8 cellular contexts compared by ENCODE assay signal in the genomic region with DNA sequence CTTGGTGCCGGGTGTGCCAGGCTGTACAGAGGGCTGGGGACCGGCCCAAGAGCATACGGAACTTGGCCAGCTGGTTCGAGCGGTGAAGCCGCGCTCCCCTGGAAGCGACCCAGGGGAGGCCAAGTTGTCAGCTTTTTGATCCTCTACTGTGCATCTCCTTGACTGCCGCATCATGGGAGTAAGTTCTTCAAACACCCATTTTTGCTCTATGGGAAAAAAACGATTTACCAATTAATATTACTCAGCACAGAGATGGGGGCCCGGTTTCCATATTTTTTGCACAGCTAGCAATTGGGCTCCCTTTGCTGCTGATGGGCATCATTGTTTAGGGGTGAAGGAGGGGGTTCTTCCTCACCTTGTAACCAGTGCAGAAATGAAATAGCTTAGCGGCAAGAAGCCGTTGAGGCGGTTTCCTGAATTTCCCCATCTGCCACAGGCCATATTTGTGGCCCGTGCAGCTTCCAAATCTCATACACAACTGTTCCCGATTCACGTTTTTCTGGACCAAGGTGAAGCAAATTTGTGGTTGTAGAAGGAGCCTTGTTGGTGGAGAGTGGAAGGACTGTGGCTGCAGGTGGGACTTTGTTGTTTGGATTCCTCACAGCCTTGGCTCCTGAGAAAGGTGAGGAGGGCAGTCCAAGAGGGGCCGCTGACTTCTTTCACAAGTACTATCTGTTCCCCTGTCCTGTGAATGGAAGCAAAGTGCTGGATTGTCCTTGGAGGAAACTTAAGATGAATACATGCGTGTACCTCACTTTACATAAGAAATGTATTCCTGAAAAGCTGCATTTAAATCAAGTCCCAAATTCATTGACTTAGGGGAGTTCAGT. TPM values are rescaled to one million over a fixed set of nuclear protein-coding genes. Genes with fewer than 3 reads are reported as not detected.
DNase-seq lines count a peak whose midpoint lies in the region; ATAC-seq and TF ChIP-seq lines count a peak whose summit lies in the region.
"Had no signal": no experiment of that assay in that cellular context is flagged by ENCODE, and none has a peak within 500 bp of the region (broad histone marks: within the 10 kb centered on the region; RNA-seq: fewer than 3 reads in every experiment).

No MANE protein-coding gene starts in this region.

- H3K36me3 ChIP-seq in heart left ventricle (peaks cover 0 to 5% (median 0%) of the 10 kb centered on the region in 9 donors), left ventricle myocardium inferior (no peaks in the 10 kb centered on the region), uterus (no peaks in the 10 kb centered on the region)

- H3K4me3 ChIP-seq in heart left ventricle (peak overlapping the region in 10 of 12 donors; percentile 41 to 92 (median 77)), left ventricle myocardium inferior (peak overlapping the region; percentile 73), uterus (peak overlapping the region; percentile 57 to 69)

- DNase-seq in heart left ventricle (peak in 1 of 5 donors; percentile 26), Right ventricle myocardium superior (no peak), left ventricle myocardium inferior (peak; percentile 19), uterus (no peak), EL (no peak)
- DNase-seq: NCI-H526 treated with DMSO at 0.1 percent for 48 hours had no signal

- H3K4me1 ChIP-seq in heart left ventricle (peaks cover 0 to 71% (median 29%) of the 10 kb centered on the region in 12 donors), left ventricle myocardium inferior (peaks cover 58% of the 10 kb centered on the region), uterus (peaks cover 5 to 15% of the 10 kb centered on the region in 2 donors)

- no peak for TF ChIP-seq POLR2A in heart left ventricle (IDR thresholded peaks at IDR 0.05)
- TF ChIP-seq POLR2A in uterus (IDR thresholded peaks at IDR 0.05), result no peak

- no peaks in the 10 kb centered on the region for H3K9me3 ChIP-seq in heart left ventricle
- no peaks in the 10 kb centered on the region for H3K9me3 ChIP-seq in left ventricle myocardium inferior (replicated peaks)
- no peaks in the 10 kb centered on the region for H3K9me3 ChIP-seq in uterus

- ATAC-seq in heart left ventricle (no peak), Right ventricle myocardium superior (ENCODE audit: poor library complexity) (no peak), GM21717 (IDR thresholded peaks at IDR 0.05; ENCODE audit: unreplicated experiment) (no peak)

- TF ChIP-seq CTCF in heart left ventricle (IDR thresholded peaks at IDR 0.05) (no peak), left ventricle myocardium inferior (IDR thresholded peaks at IDR 0.05; ENCODE audit: borderline replicate concordance) (no peak), uterus (IDR thresholded peaks at IDR 0.05) (no peak)

- 83 to 85% (median 85%) methylated on average over 19 of the region's 19 CpGs for WGBS in heart left ventricle, 4 donors

- intact Hi-C loops in heart left ventricle (cut with DNase I) (no loop called here), Right ventricle myocardium superior (cut with DNase I) (no loop called here), left ventricle myocardium inferior (cut with micrococcal nuclease) (no loop called here), uterus (cut with DNase I; ENCODE audit: low total_unique reads) (no loop called here)

- H3K27ac ChIP-seq in heart left ventricle (peak overlapping the region in 1 of 12 donors; percentile 99), left ventricle myocardium inferior (replicated peaks) (no peak overlapping the region), uterus (no peak overlapping the region)

- H3K27me3 ChIP-seq in heart left ventricle (no peaks in the 10 kb centered on the region), left ventricle myocardium inferior (ENCODE audit: low read depth) (no peaks in the 10 kb centered on the region), uterus (no peaks in the 10 kb centered on the region)

RNA-seq across cellular contexts. Expression of a gene that starts 2.1 kb away (rescaled TPM):
- total RNA-seq in heart left ventricle, result 1 to 10 TPM; 1.0 to 4.7 (median 1.3) TPM
- 1 to 10 TPM in 1 of 2 donors, under 1 TPM in 1; 0.46 to 1.0 TPM for polyA plus RNA-seq in heart left ventricle
- 1.4 TPM for total RNA-seq in Right ventricle myocardium superior
- 1.4 TPM for total RNA-seq in left ventricle myocardium inferior
- total RNA-seq in uterus, result 10 to 100 TPM in 2 of 4 donors, 1 to 10 TPM in 2; 2.6 to 15.2 (median 9.2) TPM

RNA-seq across cellular contexts. Expression of a gene that starts 21.3 kb away (rescaled TPM):
- total RNA-seq in heart left ventricle, result 1 to 10 TPM in 5 of 9 donors, under 1 TPM in 4; 0.68 to 2.4 (median 1.1) TPM
- polyA plus RNA-seq in heart left ventricle, result 1 to 10 TPM in 1 of 2 donors, under 1 TPM in 1; 0.33 to 1.6 TPM
- total RNA-seq in Right ventricle myocardium superior, result 0.78 TPM
- 0.66 TPM for total RNA-seq in left ventricle myocardium inferior
- total RNA-seq in uterus, result 1 to 10 TPM; 5.1 to 9.0 (median 6.8) TPM

RNA-seq across cellular contexts. Expression of a gene that starts 33.6 kb away (rescaled TPM):
- total RNA-seq in heart left ventricle (not detected), Right ventricle myocardium superior (not detected), left ventricle myocardium inferior (not detected), uterus (not detected)
- polyA plus RNA-seq in heart left ventricle, result not detected
- total RNA-seq: lung microvascular endothelial cell had no signal

RNA-seq across cellular contexts. Expression of a gene that starts 52.1 kb away (rescaled TPM):
- total RNA-seq in heart left ventricle (1 to 10 TPM; 3.5 to 6.9 (median 5.7) TPM), Right ventricle myocardium superior (4.6 TPM), left ventricle myocardium inferior (4.4 TPM), uterus (10 to 100 TPM; 21.3 to 55.6 (median 26.6) TPM)
- polyA plus RNA-seq in heart left ventricle, result 10 to 100 TPM in 1 of 2 donors, 1 to 10 TPM in 1; 5.6 to 10.5 TPM

RNA-seq across cellular contexts. Expression of a gene that starts 52.2 kb away (rescaled TPM):
- total RNA-seq in heart left ventricle, result 10 to 100 TPM in 2 of 9 donors, 1 to 10 TPM in 7; 4.2 to 12.3 (median 8.4) TPM
- polyA plus RNA-seq in heart left ventricle, result 1 to 10 TPM; 1.9 to 6.3 TPM
- 6.4 TPM for total RNA-seq in Right ventricle myocardium superior
- 7.3 TPM for total RNA-seq in left ventricle myocardium inferior
- 10 to 100 TPM in 2 of 4 donors, 1 to 10 TPM in 2; 5.9 to 45.8 (median 16.9) TPM for total RNA-seq in uterus
